Comparison of ENCODE assay signal across 8 cellular contexts in genomic region chrX:43557792-43558191, GRCh38.
A peak's percentile ranks its signal among the peaks of the same experiment; 100 is the strongest.
DNase-seq lines count a peak whose midpoint lies in the region; ATAC-seq and TF ChIP-seq lines count a peak whose summit lies in the region.

No MANE protein-coding gene starts in this region.

- H3K36me3 Mint-ChIP-seq in activated naive CD4-positive, alpha-beta T cell treated with anti-CD3 and anti-CD28 coated beads, Interleukin-2, amount 10 ng/mL, durations not matched to agents 7 days and 5 days = no peaks in the 10 kb centered on the region

- H3K36me3 ChIP-seq in Karpas-422 (ENCODE audit: insufficient read depth, low read length) = no peaks in the 10 kb centered on the region

- no peak overlapping the region for H3K4me2 ChIP-seq in Karpas-422 (ENCODE audit: low read depth, low read length, poor library complexity, severe bottlenecking)

- H3K27me3 Mint-ChIP-seq in activated naive CD4-positive, alpha-beta T cell treated with anti-CD3 and anti-CD28 coated beads, Interleukin-2, amount 10 ng/mL, durations not matched to agents 7 days and 5 days = no peaks in the 10 kb centered on the region

- no peaks in the 10 kb centered on the region for H3K4me1 ChIP-seq in Karpas-422 (ENCODE audit: low read length)

- no peaks in the 10 kb centered on the region for H3K9me3 ChIP-seq in Karpas-422 (ENCODE audit: low read length)

- H3K79me2 ChIP-seq in Karpas-422 (ENCODE audit: low read length) = no peaks in the 10 kb centered on the region

- no peak overlapping the region for H3K27ac ChIP-seq in Karpas-422 (ENCODE audit: low read length)

- no peaks in the 10 kb centered on the region for H4K20me1 ChIP-seq in Karpas-422 (ENCODE audit: insufficient read depth, low read depth, low read length)

- no peak overlapping the region for H3K4me3 ChIP-seq in Karpas-422 (ENCODE audit: low read length)

- no peaks in the 10 kb centered on the region for H3K9me2 ChIP-seq in Karpas-422 (replicated peaks; ENCODE audit: insufficient read depth, low read length)

- H3K4me1 Mint-ChIP-seq in activated naive CD4-positive, alpha-beta T cell treated with anti-CD3 and anti-CD28 coated beads, Interleukin-2, amount 10 ng/mL, durations not matched to agents 7 days and 5 days = peaks cover 4% of the 10 kb centered on the region

- H2AFZ ChIP-seq in Karpas-422 (ENCODE audit: low read length) = peak overlapping the region; percentile 92; the same call in 1 of the 2 replicates

- no peak overlapping the region for H3K27ac Mint-ChIP-seq in activated naive CD4-positive, alpha-beta T cell treated with anti-CD3 and anti-CD28 coated beads, Interleukin-2, amount 10 ng/mL, durations not matched to agents 7 days and 5 days

- no peak overlapping the region for H3K4me3 Mint-ChIP-seq in activated naive CD4-positive, alpha-beta T cell treated with anti-CD3 and anti-CD28 coated beads, Interleukin-2, amount 10 ng/mL, durations not matched to agents 7 days and 5 days

- H3K9ac ChIP-seq in Karpas-422 (ENCODE audit: low read length) = no peak overlapping the region

- CTCF ChIA-PET in activated naive CD4-positive, alpha-beta T cell treated with anti-CD3 and anti-CD28 coated beads, Interleukin-2, amount 10 ng/mL, durations not matched to agents 7 days and 5 days (lab: Charles Lee) = interaction anchor here (1.0 to 3.6 kb wide), 4 partner anchors 183 to 1768 kb away, joined by 3 to 18 read pairs (median 10); no protein-coding TSS in a partner anchor

- DNase-seq in GM10266 (ENCODE audit: extremely low spot score) = peak; percentile 20
- peak; percentile 85 for DNase-seq in Karpas-422
- peak; percentile 64 for DNase-seq in SK-N-DZ (ENCODE audit: low spot score)
- DNase-seq in activated naive CD4-positive, alpha-beta T cell treated with anti-CD3 and anti-CD28 coated beads, Interleukin-2, amount 10 ng/mL, durations not matched to agents 7 days and 5 days = peak; percentile 70
- DNase-seq in glomerular visceral epithelial cell (ENCODE audit: extremely low spot score) = peak; percentile 60
- peak; percentile 17 for DNase-seq in pulmonary artery endothelial cell (ENCODE audit: low read depth, low spot score)

- no peaks in the 10 kb centered on the region for H3K9me3 Mint-ChIP-seq in activated naive CD4-positive, alpha-beta T cell treated with anti-CD3 and anti-CD28 coated beads, Interleukin-2, amount 10 ng/mL, durations not matched to agents 7 days and 5 days

- no peaks in the 10 kb centered on the region; the same call in 1 of the 2 replicates for H3K27me3 ChIP-seq in Karpas-422 (ENCODE audit: low read length)

- ATAC-seq in HG03565 (IDR thresholded peaks at IDR 0.05; ENCODE audit: unreplicated experiment) = no peak
- ATAC-seq in HG02759 (IDR thresholded peaks at IDR 0.05; ENCODE audit: unreplicated experiment) = no peak

- peak; percentile 57 for TF ChIP-seq CTCF in GM10266 (IDR thresholded peaks at IDR 0.05; ENCODE audit: control insufficient read depth, insufficient read depth, low read depth, missing control alignments)

Comparison
In these comparisons a context has a peak if more than half of its experiments do, and no peak if none do; other contexts are left out.
1. DNase-seq: peak in every context shown above with its lines; median percentile 85 in Karpas-422; 70 in activated naive CD4-positive, alpha-beta T cell treated with anti-CD3 and anti-CD28 coated beads, Interleukin-2, amount 10 ng/mL, durations not matched to agents 7 days and 5 days; 64 in SK-N-DZ; 60 in glomerular visceral epithelial cell; 20 in GM10266; 17 in pulmonary artery endothelial cell.